ENCODE assay signal across 5 cellular contexts in genomic region chr10:43061331-43061730, GRCh38. TPM values are rescaled to one million over a fixed set of nuclear protein-coding genes. Genes with fewer than 3 reads are reported as not detected.
"Had no signal": no experiment of that assay in that cellular context is flagged by ENCODE, and none has a peak within 500 bp of the region (broad histone marks: within the 10 kb centered on the region; RNA-seq: fewer than 3 reads in every experiment).

No MANE protein-coding gene starts in this region.

- ATAC-seq: GM23338 had no signal

- H3K27ac ChIP-seq: HL-60 had no signal

- DNase-seq: H9, HCEC 1CT had no signal

- H3K4me3 ChIP-seq: GM23338 had no signal

- H2AFZ ChIP-seq: GM23338 had no signal

- H3K4me2 ChIP-seq: GM23338 had no signal

RNA-seq across cellular contexts. Expression of gene RET, which starts 15.5 kb away (rescaled TPM):
- polyA plus RNA-seq: HepG2 had no signal
